In genomic region chr7:94154858-94155257, GRCh38 we compare ENCODE assay signal across 22 cellular contexts.
DNase-seq lines count a peak whose midpoint lies in the region; ATAC-seq and TF ChIP-seq lines count a peak whose summit lies in the region.
"Had no signal": no experiment of that assay in that cellular context is flagged by ENCODE, and none has a peak within 500 bp of the region (broad histone marks: within the 10 kb centered on the region; RNA-seq: fewer than 3 reads in every experiment).

No MANE protein-coding gene starts in this region.

- H3K4me3 ChIP-seq in IMR-90 (ENCODE audit: insufficient read depth, low read depth, low read length) (no peak overlapping the region), fibroblast of lung (replicated peaks in 1 of 4; ENCODE audit: control extremely low read depth in 1 of 4, insufficient read depth in 1 of 4, low read depth in 3 of 4, low read length in 4 of 4) (no peak overlapping the region)
- H3K4me3 ChIP-seq: BLaER1, coronary artery, suprapubic skin had no signal

- H2AK5ac ChIP-seq in IMR-90 (ENCODE audit: low read depth, low read length), result 0 out of 2 replicates have a peak overlapping the region, but pooled peaks have one; percentile 7

- no peaks in the 10 kb centered on the region for H4K20me1 ChIP-seq in IMR-90 (ENCODE audit: insufficient read depth, low read length)
- H4K20me1 ChIP-seq in fibroblast of lung (ENCODE audit: control insufficient read depth, extremely low read depth, insufficient read depth, low read length), result no peaks in the 10 kb centered on the region
- H4K20me1 ChIP-seq: BLaER1 had no signal

- H3K27me3 ChIP-seq in IMR-90 (ENCODE audit: control insufficient read depth, insufficient read depth, low read length), result no peaks in the 10 kb centered on the region
- H3K27me3 ChIP-seq in fibroblast of lung (ENCODE audit: control insufficient read depth, insufficient read depth, low read length), result no peaks in the 10 kb centered on the region
- H3K27me3 ChIP-seq: BLaER1, suprapubic skin had no signal

- 0 out of 2 replicates have a peak overlapping the region, but pooled peaks have one; percentile 1 for H3K4ac ChIP-seq in IMR-90 (ENCODE audit: low read depth, low read length)

- no peak overlapping the region; the same call in 1 of the 2 replicates for H2BK20ac ChIP-seq in IMR-90 (ENCODE audit: low read depth, low read length)

- peak overlapping the region; percentile 93; the same call in 1 of the 2 replicates for H4K5ac ChIP-seq in IMR-90 (ENCODE audit: low read depth, low read length)

- H3K9me3 ChIP-seq in IMR-90 (ENCODE audit: control insufficient read depth, insufficient read depth, low read length) (no peaks in the 10 kb centered on the region), fibroblast of lung (ENCODE audit: control insufficient read depth, insufficient read depth, low read depth, low read length) (no peaks in the 10 kb centered on the region)
- H3K9me3 ChIP-seq: BLaER1, Caco-2, suprapubic skin had no signal

- no peak for TF ChIP-seq POLR2A in IMR-90 (IDR thresholded peaks at IDR 0.05; ENCODE audit: low read depth, low read length)

- H3K9me3 Mint-ChIP-seq in stimulated activated naive B cell treated with anti-CD40 and anti-IgM and Interleukin-4, amounts not matched to agents 10 μg/mL and 1 μg/mL and 100 μg/mL, for 72 hours, result peaks cover 0 to 3% of the 10 kb centered on the region in 2 donors
- no peaks in the 10 kb centered on the region for H3K9me3 Mint-ChIP-seq in activated T-cell treated with anti-CD3 and anti-CD28 coated beads, Interleukin-2, amount 50 U/mL, for 4 hours
- H3K9me3 Mint-ChIP-seq: activated CD4-positive, alpha-beta T cell treated with anti-CD3 and anti-CD28 coated beads, Interleukin-2, amount 10 ng/mL, durations not matched to agents 24 days and 14 days had no signal

- TF ChIP-seq CTCF in IMR-90 (conservative IDR thresholded peaks at IDR 0.05; ENCODE audit: low read depth, low read length) (no peak), fibroblast of lung (conservative IDR thresholded peaks at IDR 0.05 in 1 of 2, IDR thresholded peaks at IDR 0.05 in 1 of 2; ENCODE audit: low read depth in 1 of 2, low read length in 2 of 2) (no peak)

- in situ Hi-C loops in IMR-90 (cut with MboI; ENCODE audit: low sequenced_read_pairs), result no loop called here

- H2BK15ac ChIP-seq in IMR-90 (ENCODE audit: low read depth, low read length), result 0 out of 3 replicates have a peak overlapping the region, but pooled peaks have one; percentile 12

- peaks cover 8 to 12% of the 10 kb centered on the region in 2 donors for H3K27me3 Mint-ChIP-seq in stimulated activated naive B cell treated with anti-CD40 and anti-IgM and Interleukin-4, amounts not matched to agents 10 μg/mL and 1 μg/mL and 100 μg/mL, for 72 hours
- no peaks in the 10 kb centered on the region for H3K27me3 Mint-ChIP-seq in activated T-cell treated with anti-CD3 and anti-CD28 coated beads, Interleukin-2, amount 50 U/mL, for 4 hours (ENCODE audit: low read depth)

- CTCF ChIA-PET in IMR-90 (lab: Yijun Ruan, JAX), result no interaction called here

- TF ChIP-seq RAD21 in IMR-90 (IDR thresholded peaks at IDR 0.05; ENCODE audit: low read length), result no peak

- no peak overlapping the region for H3K4me3 Mint-ChIP-seq in stimulated activated naive B cell treated with anti-CD40 and anti-IgM and Interleukin-4, amounts not matched to agents 10 μg/mL and 1 μg/mL and 100 μg/mL, for 72 hours
- no peak overlapping the region for H3K4me3 Mint-ChIP-seq in activated T-cell treated with anti-CD3 and anti-CD28 coated beads, Interleukin-2, amount 50 U/mL, for 4 hours
- H3K4me3 Mint-ChIP-seq: activated CD4-positive, alpha-beta T cell treated with anti-CD3 and anti-CD28 coated beads, Interleukin-2, amount 10 ng/mL, durations not matched to agents 24 days and 14 days; natural killer cell treated with Interleukin-12 subunit alpha and Interleukin-12 subunit beta and Interleukin-15 and Interleukin-18, amount 100 ng/mL, for 72 hours had no signal

- H4K8ac ChIP-seq in IMR-90 (ENCODE audit: low read depth in 2 of 2, low read length in 2 of 2), result peak overlapping the region in 1 of 2 experiments; percentile 41; a peak in 1 of 4 replicates

- no peak overlapping the region for H3K9ac ChIP-seq in IMR-90 (ENCODE audit: low read depth, low read length)
- H3K9ac ChIP-seq in fibroblast of lung (ENCODE audit: insufficient read depth, low read length), result no peak overlapping the region
- H3K9ac ChIP-seq: BLaER1 had no signal

- WGBS in IMR-90 (ENCODE audit: extremely low coverage in 2 of 2, insufficient read length in 1 of 2), 2 experiments, result no CpG with 5 or more reads among the region's 3 CpGs

- H3K79me1 ChIP-seq in IMR-90 (ENCODE audit: low read depth in 1 of 2, low read length in 2 of 2), result no peaks in the 10 kb centered on the region

- ATAC-seq in IMR-90 (ENCODE audit: low read depth) (no peak), HG02870 (IDR thresholded peaks at IDR 0.05; ENCODE audit: unreplicated experiment) (no peak)
- ATAC-seq in stimulated activated naive B cell treated with anti-CD40 and anti-IgM and Interleukin-4, amounts not matched to agents 10 μg/mL and 1 μg/mL and 100 μg/mL, for 72 hours (replicated peaks), result peak; percentile 48 to 67
- ATAC-seq in activated T-cell treated with anti-CD3 and anti-CD28 coated beads, Interleukin-2, amount 50 U/mL, for 4 hours, result no peak
- ATAC-seq: natural killer cell treated with Interleukin-12 subunit alpha and Interleukin-12 subunit beta and Interleukin-15 and Interleukin-18, amount 100 ng/mL, for 72 hours had no signal

- H3K27ac Mint-ChIP-seq in stimulated activated naive B cell treated with anti-CD40 and anti-IgM and Interleukin-4, amounts not matched to agents 10 μg/mL and 1 μg/mL and 100 μg/mL, for 72 hours, result no peak overlapping the region
- H3K27ac Mint-ChIP-seq: activated CD4-positive, alpha-beta T cell treated with anti-CD3 and anti-CD28 coated beads, Interleukin-2, amount 10 ng/mL, durations not matched to agents 24 days and 14 days; natural killer cell treated with Interleukin-12 subunit alpha and Interleukin-12 subunit beta and Interleukin-15 and Interleukin-18, amount 100 ng/mL, for 72 hours had no signal

- POLR2A ChIA-PET in IMR-90 (lab: Charles Lee; ENCODE audit: unreplicated experiment), result no interaction called here

- peaks cover 1 to 6% of the 10 kb centered on the region in 2 donors for H3K36me3 Mint-ChIP-seq in stimulated activated naive B cell treated with anti-CD40 and anti-IgM and Interleukin-4, amounts not matched to agents 10 μg/mL and 1 μg/mL and 100 μg/mL, for 72 hours
- H3K36me3 Mint-ChIP-seq in activated T-cell treated with anti-CD3 and anti-CD28 coated beads, Interleukin-2, amount 50 U/mL, for 4 hours (ENCODE audit: insufficient read depth), result no peaks in the 10 kb centered on the region
- H3K36me3 Mint-ChIP-seq: natural killer cell treated with Interleukin-12 subunit alpha and Interleukin-12 subunit beta and Interleukin-15 and Interleukin-18, amount 100 ng/mL, for 72 hours had no signal

- H3K4me2 ChIP-seq in IMR-90 (ENCODE audit: low read depth, low read length), result 0 out of 2 replicates have a peak overlapping the region, but pooled peaks have one; percentile 22
- no peak overlapping the region for H3K4me2 ChIP-seq in fibroblast of lung (ENCODE audit: extremely low read depth, insufficient read depth, low read length)
- H3K4me2 ChIP-seq: BLaER1 had no signal

- no peaks in the 10 kb centered on the region for H3K9me1 ChIP-seq in IMR-90 (ENCODE audit: insufficient read depth, low read length)

- peak overlapping the region; percentile 52; the same call in 1 of the 2 replicates for H2BK120ac ChIP-seq in IMR-90 (ENCODE audit: low read depth, low read length)

- no peak overlapping the region for H2AK9ac ChIP-seq in IMR-90 (replicated peaks; ENCODE audit: low read depth, low read length, poor library complexity)

- no peak overlapping the region for H3K27ac ChIP-seq in IMR-90 (ENCODE audit: insufficient read depth, low read length)
- no peak overlapping the region for H3K27ac ChIP-seq in fibroblast of lung (ENCODE audit: insufficient read depth, low read length)
- H3K27ac ChIP-seq: BLaER1, coronary artery, suprapubic skin had no signal

- peaks cover 6 to 19% of the 10 kb centered on the region in 2 donors for H3K4me1 Mint-ChIP-seq in stimulated activated naive B cell treated with anti-CD40 and anti-IgM and Interleukin-4, amounts not matched to agents 10 μg/mL and 1 μg/mL and 100 μg/mL, for 72 hours
- H3K4me1 Mint-ChIP-seq in activated T-cell treated with anti-CD3 and anti-CD28 coated beads, Interleukin-2, amount 50 U/mL, for 4 hours (ENCODE audit: low read depth), result no peaks in the 10 kb centered on the region

- no peaks in the 10 kb centered on the region for H3K79me2 ChIP-seq in fibroblast of lung (ENCODE audit: control insufficient read depth, insufficient read depth, low read length)

- intact Hi-C loops in IMR-90 (cut with micrococcal nuclease), result no loop called here

- H3K4me1 ChIP-seq in IMR-90 (ENCODE audit: control insufficient read depth, insufficient read depth, low read length), result peaks cover 4% of the 10 kb centered on the region
- H3K4me1 ChIP-seq in fibroblast of lung (ENCODE audit: control insufficient read depth, extremely low read depth, insufficient read depth, low read length), result peaks cover 2% of the 10 kb centered on the region
- H3K4me1 ChIP-seq: BLaER1, Caco-2, suprapubic skin had no signal

- dilution Hi-C loops in IMR-90 (cut with HindIII; ENCODE audit: low sequenced_read_pairs, unreplicated experiment), result no loop called here

- H3K14ac ChIP-seq in IMR-90 (replicated peaks; ENCODE audit: low read depth, low read length), result 0 out of 2 replicates have a peak overlapping the region, but pooled peaks have one; percentile 27

- DNase-seq in NCI-H2227 treated with DMSO at 0.1 percent for 48 hours (lab: John Stamatoyannopoulos, UW) (peak; percentile 41), NCI-H2227 (lab: John Stamatoyannopoulos, UW; ENCODE audit: unreplicated experiment) (no peak), IMR-90 (peak; percentile 15), fibroblast of lung (ENCODE audit: low read depth in 2 of 2) (no peak), MV-4-11 (lab: John Stamatoyannopoulos, UW) (no peak)
- DNase-seq in stimulated activated naive B cell treated with anti-CD40 and anti-IgM and Interleukin-4, amounts not matched to agents 10 μg/mL and 1 μg/mL and 100 μg/mL, for 72 hours, result no peak
- no peak for DNase-seq in activated T-cell treated with anti-CD3 and anti-CD28 coated beads, Interleukin-2, amount 50 U/mL, for 4 hours
- DNase-seq: activated CD4-positive, alpha-beta T cell treated with anti-CD3 and anti-CD28 coated beads, Interleukin-2, amount 10 ng/mL, durations not matched to agents 24 days and 14 days; activated effector memory CD4-positive, alpha-beta T cell treated with anti-CD3 and anti-CD28 coated beads, Interleukin-2, amount 50 U/mL, for 16 hours; Caco-2; hippocampal formation; kidney; NCI-H1048; NCI-H2107; NCI-H526; posterior cingulate gyrus; Right ventricle myocardium superior had no signal

- H3K36me3 ChIP-seq in IMR-90 (ENCODE audit: control insufficient read depth, insufficient read depth, low read length), result no peaks in the 10 kb centered on the region
- H3K36me3 ChIP-seq in fibroblast of lung (ENCODE audit: control insufficient read depth, insufficient read depth, low read length), result no peaks in the 10 kb centered on the region
- H3K36me3 ChIP-seq: BLaER1, suprapubic skin had no signal

- peak overlapping the region; percentile 94; the same call in 1 of the 2 replicates for H3K18ac ChIP-seq in IMR-90 (ENCODE audit: low read depth, low read length)

- no peak overlapping the region for H3K23ac ChIP-seq in IMR-90 (ENCODE audit: low read depth, low read length)

- H4K91ac ChIP-seq in IMR-90 (ENCODE audit: insufficient read depth, low read depth, low read length), result peak overlapping the region; percentile 38; the same call in 1 of the 2 replicates

- no peak overlapping the region for H3K56ac ChIP-seq in IMR-90 (ENCODE audit: extremely low read depth, insufficient read depth, low read length)

- H2AFZ ChIP-seq in IMR-90 (replicated peaks; ENCODE audit: low read length, poor library complexity) (peak overlapping the region; percentile 24), fibroblast of lung (ENCODE audit: low read length) (peak overlapping the region; percentile 69)

- no peak overlapping the region for H2BK5ac ChIP-seq in IMR-90 (ENCODE audit: low read depth, low read length, poor library complexity, severe bottlenecking)

- no TSS peak for BruUV-seq in IMR-90 (replicated peaks; lab: Mats Ljungman, UMichigan)

Comparison
In these comparisons a context has a peak if more than half of its experiments do, and no peak if none do; other contexts are left out.
1. DNase-seq: peak in NCI-H2227 treated with DMSO at 0.1 percent for 48 hours (single experiment) and IMR-90 (single experiment); none in NCI-H2227 (single experiment), fibroblast of lung (0 of 2), stimulated activated naive B cell treated with anti-CD40 and anti-IgM and Interleukin-4, amounts not matched to agents 10 μg/mL and 1 μg/mL and 100 μg/mL, for 72 hours (single experiment), activated T-cell treated with anti-CD3 and anti-CD28 coated beads, Interleukin-2, amount 50 U/mL, for 4 hours (single experiment) and MV-4-11 (single experiment).
2. ATAC-seq: peak in stimulated activated naive B cell treated with anti-CD40 and anti-IgM and Interleukin-4, amounts not matched to agents 10 μg/mL and 1 μg/mL and 100 μg/mL, for 72 hours (2 of 2); none in IMR-90 (single experiment), activated T-cell treated with anti-CD3 and anti-CD28 coated beads, Interleukin-2, amount 50 U/mL, for 4 hours (0 of 2) and HG02870 (single experiment).